Comparison of ENCODE assay signal across 16 cellular contexts in genomic region chr9:130500340-130500771, GRCh38. TPM values are rescaled to one million over a fixed set of nuclear protein-coding genes. Genes with fewer than 3 reads are reported as not detected.
A peak's percentile ranks its signal among the peaks of the same experiment; 100 is the strongest.
DNase-seq lines count a peak whose midpoint lies in the region; ATAC-seq, FAIRE-seq and TF ChIP-seq lines count a peak whose summit lies in the region.
"Had no signal": no experiment of that assay in that cellular context is flagged by ENCODE, and none has a peak within 500 bp of the region (broad histone marks: within the 10 kb centered on the region; RNA-seq: fewer than 3 reads in every experiment).

No MANE protein-coding gene starts in this region.

- peak; percentile 63 for DNase-seq in DMS 273 (lab: John Stamatoyannopoulos, UW; ENCODE audit: unreplicated experiment)
- no peak for DNase-seq in DMS 273 treated with DMSO at 0.1 percent for 48 hours (lab: John Stamatoyannopoulos, UW)
- DNase-seq in NCI-H2029 (lab: John Stamatoyannopoulos, UW) = peak; percentile 52
- DNase-seq in body of pancreas = peak in 2 of 4 donors; percentile 21 to 41
- no peak for DNase-seq in small intestine
- DNase-seq in activated CD8-positive, alpha-beta memory T cell treated with anti-CD3 and anti-CD28 coated beads, Interleukin-2, amount 50 U/mL, for 4 hours = no peak
- no peak for DNase-seq in SK-N-DZ (ENCODE audit: low spot score)
- DNase-seq in NK-92 treated with Interleukin-12 subunit alpha and Interleukin-12 subunit beta, amount 100 ng/mL, for 24 hours (lab: John Stamatoyannopoulos, UW) = no peak
- DNase-seq: 8988T; activated CD4-positive, alpha-beta memory T cell treated with anti-CD3 and anti-CD28 coated beads for 36 hours; activated effector memory CD4-positive, alpha-beta T cell treated with Interleukin-2 at 50 U/mL for 16 hours; KG1; SHP77 had no signal

- H3K4me3 ChIP-seq in body of pancreas = no peak overlapping the region
- H3K4me3 ChIP-seq in small intestine (ENCODE audit: low read depth in 1 of 2, low read length in 2 of 2) = no peak overlapping the region
- H3K4me3 ChIP-seq: lung had no signal

- H3K9me3 ChIP-seq in body of pancreas (no peaks in the 10 kb centered on the region), small intestine (ENCODE audit: control insufficient read depth, low read depth) (no peaks in the 10 kb centered on the region)
- H3K9me3 ChIP-seq: neutrophil had no signal

- no peak for ATAC-seq in body of pancreas

- TF ChIP-seq CTCF in body of pancreas (IDR thresholded peaks at IDR 0.05) = no peak

- no peak for FAIRE-seq in small intestine (lab: Jason Lieb, UNC)
- FAIRE-seq: astrocyte had no signal

- TF ChIP-seq POLR2A in body of pancreas (IDR thresholded peaks at IDR 0.05) = no peak

- no peaks in the 10 kb centered on the region for H3K27me3 ChIP-seq in body of pancreas
- no peaks in the 10 kb centered on the region for H3K27me3 ChIP-seq in small intestine (ENCODE audit: control insufficient read depth in 2 of 2, insufficient read depth in 2 of 2, low read length in 2 of 2)

- 80 to 86% methylated on average over 6 of the region's 6 CpGs for WGBS in body of pancreas, 2 donors
- 9 to 41% (median 27%) methylated on average over 6 of the region's 6 CpGs for WGBS in small intestine, 3 donors

- intact Hi-C loops in body of pancreas (cut with DNase I) = no loop called here

- H3K4me1 ChIP-seq in body of pancreas (peaks cover 11% of the 10 kb centered on the region), small intestine (ENCODE audit: control insufficient read depth in 2 of 2, insufficient read depth in 1 of 2, low read depth in 1 of 2, low read length in 1 of 2) (peaks cover 0 to 3% of the 10 kb centered on the region in 2 donors)

- peak overlapping the region in 3 of 4 donors; percentile 48 to 66 (median 62) for H3K27ac ChIP-seq in body of pancreas
- H3K27ac ChIP-seq in small intestine (ENCODE audit: low read depth in 1 of 2, low read length in 1 of 2) = peak overlapping the region; percentile 67 to 84
- H3K27ac ChIP-seq: neutrophil had no signal

- H3K36me3 ChIP-seq in body of pancreas (replicated peaks in 1 of 2; ENCODE audit: insufficient read depth in 1 of 2, low read depth in 2 of 2) = no peaks in the 10 kb centered on the region
- no peaks in the 10 kb centered on the region for H3K36me3 ChIP-seq in small intestine (ENCODE audit: control insufficient read depth in 2 of 2, insufficient read depth in 2 of 2, low read length in 2 of 2)
- H3K36me3 ChIP-seq: neutrophil had no signal

RNA-seq across cellular contexts. Expression of gene ASS1, which starts 55.6 kb away (rescaled TPM):
- total RNA-seq in body of pancreas = 100 to 1,000 TPM in 1 of 2 donors, 10 to 100 TPM in 1; 31.6 to 120 TPM
- polyA plus RNA-seq in small intestine = 100 to 1,000 TPM; 295 to 435 (median 381) TPM
- 94.1 and 100 TPM in 2 replicates for polyA plus RNA-seq in SK-N-DZ (2014; cell fraction: cytosol; rRNA removed)
- 50.0 and 51.6 TPM in 2 replicates for polyA plus RNA-seq in SK-N-DZ (2014; cell fraction: nucleus; rRNA removed)

Comparison
In these comparisons a context has a peak if more than half of its experiments do, and no peak if none do; other contexts are left out.
1. DNase-seq: peak in DMS 273 (single experiment) and NCI-H2029 (single experiment); none in DMS 273 treated with DMSO at 0.1 percent for 48 hours (single experiment), small intestine (single experiment), activated CD8-positive, alpha-beta memory T cell treated with anti-CD3 and anti-CD28 coated beads, Interleukin-2, amount 50 U/mL, for 4 hours (single experiment), SK-N-DZ (single experiment) and NK-92 treated with Interleukin-12 subunit alpha and Interleukin-12 subunit beta, amount 100 ng/mL, for 24 hours (single experiment).